ENCODE assay signal across 31 cellular contexts in the genomic region with DNA sequence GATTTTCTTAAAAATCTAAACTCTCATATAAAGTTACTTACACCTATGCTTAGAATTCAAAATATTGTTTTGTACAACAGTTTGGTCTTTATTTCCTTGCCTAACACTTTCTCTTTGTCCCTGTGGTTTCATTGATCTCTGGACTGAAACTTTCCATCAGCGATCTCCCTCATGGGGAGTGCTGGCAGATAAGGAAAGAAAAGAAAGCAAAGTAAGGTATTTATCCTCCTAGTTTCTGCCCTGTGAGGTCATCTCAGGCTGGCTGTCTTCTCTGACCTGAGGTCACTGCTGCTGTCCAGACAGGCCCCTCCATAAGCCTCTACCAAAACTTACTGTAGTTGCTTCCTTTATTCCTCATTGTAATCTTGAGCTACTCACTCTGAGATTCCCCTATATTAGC. TPM values are rescaled to one million over a fixed set of nuclear protein-coding genes. Genes with fewer than 3 reads are reported as not detected.
DNase-seq lines count a peak whose midpoint lies in the region; FAIRE-seq and TF ChIP-seq lines count a peak whose summit lies in the region.
"Had no signal": no experiment of that assay in that cellular context is flagged by ENCODE, and none has a peak within 500 bp of the region (broad histone marks: within the 10 kb centered on the region; RNA-seq: fewer than 3 reads in every experiment).

No MANE protein-coding gene starts in this region.

- H3K27ac Mint-ChIP-seq in Calu3 (ENCODE audit: unreplicated experiment): peak overlapping the region; percentile 66
- H3K27ac Mint-ChIP-seq in immature natural killer cell: no peak overlapping the region
- H3K27ac Mint-ChIP-seq: CD4-positive, alpha-beta memory T cell; H9; T-cell had no signal

- no peak overlapping the region for H3K9ac ChIP-seq in mesendoderm (ENCODE audit: low read length)
- H3K9ac ChIP-seq: GM23248 had no signal

- no peak overlapping the region for H3K23ac ChIP-seq in mesendoderm (ENCODE audit: low read length)

- no peak overlapping the region for H2BK120ac ChIP-seq in mesendoderm (ENCODE audit: low read depth, low read length)

- no CpG with 5 or more reads among the region's 1 CpG for WGBS in mesendoderm (ENCODE audit: extremely low coverage, insufficient coverage, low lambda C conversion rate)
- 29 to 50% (median 47%) methylated on average over 1 of the region's 1 CpG for WGBS in small intestine, 3 donors

- H2BK15ac ChIP-seq in mesendoderm (replicated peaks; ENCODE audit: low read depth): no peak overlapping the region

- no peak overlapping the region for H3K4ac ChIP-seq in mesendoderm (ENCODE audit: low read depth, low read length)

- H3K9me3 ChIP-seq in small intestine (ENCODE audit: control insufficient read depth, low read depth): no peaks in the 10 kb centered on the region
- H3K9me3 ChIP-seq: A549 had no signal

- H3K36me3 ChIP-seq in mesendoderm (ENCODE audit: control insufficient read depth, insufficient read depth, low read length) (no peaks in the 10 kb centered on the region), small intestine (ENCODE audit: control insufficient read depth in 2 of 2, insufficient read depth in 2 of 2, low read length in 2 of 2) (no peaks in the 10 kb centered on the region)

- H3K27me3 ChIP-seq in mesendoderm (ENCODE audit: insufficient read depth, low read length, poor library complexity) (no peaks in the 10 kb centered on the region), small intestine (ENCODE audit: control insufficient read depth in 2 of 2, insufficient read depth in 2 of 2, low read length in 2 of 2) (no peaks in the 10 kb centered on the region)

- H2BK5ac ChIP-seq in mesendoderm (ENCODE audit: low read length): no peak overlapping the region

- H3K4me1 Mint-ChIP-seq in Calu3 (ENCODE audit: low read depth, unreplicated experiment) (peaks cover 31% of the 10 kb centered on the region), immature natural killer cell (no peaks in the 10 kb centered on the region)
- H3K4me1 Mint-ChIP-seq: CD4-positive, alpha-beta memory T cell; T-cell had no signal

- H3K79me1 ChIP-seq in mesendoderm (ENCODE audit: low read length): no peaks in the 10 kb centered on the region

- no peak overlapping the region for H3K18ac ChIP-seq in mesendoderm (ENCODE audit: low read length)

- DNase-seq in Calu3 (peak; percentile 12), HuH-7.5 (ENCODE audit: low spot score) (peak; percentile 55), mesendoderm (peak; percentile 60), small intestine (peak; percentile 0), HK-2 (ENCODE audit: unreplicated experiment) (no peak), DMS79 (lab: John Stamatoyannopoulos, UW) (no peak), immature natural killer cell (no peak)
- DNase-seq: AML-193; C1 segment of cervical spinal cord; CD4-positive, alpha-beta memory T cell; COR-L47; DND-41; GM23248; H9; Kasumi-1; NCI-H1105 treated with DMSO at 0.1 percent for 48 hours; NCI-H146; NCI-H1930; NCI-H2107; NCI-H446; NCI-H526; NCI-H82; NK-92 treated with Interleukin-12 subunit alpha and Interleukin-12 subunit beta, amount 100 ng/mL, for 24 hours; RPMI8226; SHP77; T-cell had no signal

- no peak overlapping the region for H3K4me3 Mint-ChIP-seq in Calu3 (ENCODE audit: low read depth, unreplicated experiment)
- no peak overlapping the region for H3K4me3 Mint-ChIP-seq in immature natural killer cell
- H3K4me3 Mint-ChIP-seq: CD4-positive, alpha-beta memory T cell; H9; T-cell had no signal

- TF ChIP-seq CTCF in Calu3 (IDR thresholded peaks at IDR 0.05; ENCODE audit: unreplicated experiment): no peak

- intact Hi-C loops in Calu3 (cut with micrococcal nuclease; ENCODE audit: unreplicated experiment): no loop called here

- H3K9me3 Mint-ChIP-seq in Calu3 (ENCODE audit: low read depth, unreplicated experiment) (no peaks in the 10 kb centered on the region), immature natural killer cell (peaks cover 19 to 54% (median 28%) of the 10 kb centered on the region in 6 donors)
- H3K9me3 Mint-ChIP-seq: H9 had no signal

- no TSS peak for BruUV-seq in Calu3 (replicated peaks; lab: Mats Ljungman, UMichigan)

- H3K36me3 Mint-ChIP-seq in Calu3 (ENCODE audit: insufficient read depth, unreplicated experiment) (no peaks in the 10 kb centered on the region), immature natural killer cell (no peaks in the 10 kb centered on the region)
- H3K36me3 Mint-ChIP-seq: CD4-positive, alpha-beta memory T cell; T-cell had no signal

- H4K8ac ChIP-seq in mesendoderm (ENCODE audit: low read depth, low read length): no peak overlapping the region

- H3K4me1 ChIP-seq in mesendoderm (ENCODE audit: control insufficient read depth, low read depth, low read length) (no peaks in the 10 kb centered on the region), small intestine (ENCODE audit: control insufficient read depth in 2 of 2, insufficient read depth in 1 of 2, low read depth in 1 of 2, low read length in 1 of 2) (no peaks in the 10 kb centered on the region)
- H3K4me1 ChIP-seq: A549 had no signal

- no peak overlapping the region for H2AK5ac ChIP-seq in mesendoderm (ENCODE audit: low read length)

- H3K4me2 ChIP-seq in mesendoderm (ENCODE audit: low read length): no peak overlapping the region
- H3K4me2 ChIP-seq: A549 had no signal

- no peak for FAIRE-seq in small intestine (lab: Jason Lieb, UNC)
- FAIRE-seq: A549, GM12892, K562 had no signal

- no peaks in the 10 kb centered on the region for H3K27me3 Mint-ChIP-seq in Calu3 (ENCODE audit: unreplicated experiment)
- peaks cover 2% of the 10 kb centered on the region in 3 donors for H3K27me3 Mint-ChIP-seq in immature natural killer cell (ENCODE audit: low read depth in 3 of 3)
- H3K27me3 Mint-ChIP-seq: CD4-positive, alpha-beta memory T cell; T-cell had no signal

- CTCF ChIA-PET in Calu3 (lab: Charles Lee): no interaction called here

- H3K56ac ChIP-seq in mesendoderm (ENCODE audit: low read length): no peak overlapping the region

- no peak overlapping the region for H3K27ac ChIP-seq in mesendoderm (ENCODE audit: low read depth, low read length)
- H3K27ac ChIP-seq in small intestine (ENCODE audit: low read depth in 1 of 2, low read length in 1 of 2): no peak overlapping the region
- H3K27ac ChIP-seq: A549, GM23248 had no signal

- H3K4me3 ChIP-seq in mesendoderm (ENCODE audit: low read length): no peak overlapping the region
- no peak overlapping the region for H3K4me3 ChIP-seq in small intestine (ENCODE audit: low read depth in 1 of 2, low read length in 2 of 2)
- H3K4me3 ChIP-seq: A549, GM23248, K562 had no signal

- no peaks in the 10 kb centered on the region for H3K79me2 ChIP-seq in mesendoderm (ENCODE audit: control insufficient read depth, insufficient read depth, low read length)

- no peak overlapping the region for H4K5ac ChIP-seq in mesendoderm (ENCODE audit: low read length)

RNA-seq across cellular contexts. Expression of a gene that starts 57.9 kb away (rescaled TPM):
- 1.1 TPM in 2 replicates for total RNA-seq in Calu3 (2022)
- polyA plus RNA-seq in mesendoderm (2013, experiment 1 of 2): 1.3 TPM
- polyA plus RNA-seq in mesendoderm (2013, experiment 2 of 2): 1.1 TPM
- polyA plus RNA-seq in small intestine: under 1 TPM in 1 of 3 donors, not detected in 2; 0.03 TPM
- not detected for polyA plus RNA-seq in immature natural killer cell
- total RNA-seq: CD4-positive, alpha-beta memory T cell; GM23248; K562; M059J; SK-MEL-5; T-cell had no signal
- polyA plus RNA-seq: CD4-positive, alpha-beta memory T cell; GM23248; K562 had no signal

Comparison
In these comparisons a context has a peak if more than half of its experiments do, and no peak if none do; other contexts are left out.
1. DNase-seq: peak in Calu3 (single experiment), HuH-7.5 (single experiment), mesendoderm (single experiment) and small intestine (single experiment); none in HK-2 (single experiment), DMS79 (single experiment) and immature natural killer cell (0 of 3).